In genomic region chr7:124898523-124898922, GRCh38 we compare ENCODE assay signal across 21 cellular contexts. TPM values are rescaled to one million over a fixed set of nuclear protein-coding genes. Genes with fewer than 3 reads are reported as not detected.
DNase-seq lines count a peak whose midpoint lies in the region; FAIRE-seq and TF ChIP-seq lines count a peak whose summit lies in the region.
"Had no signal": no experiment of that assay in that cellular context is flagged by ENCODE, and none has a peak within 500 bp of the region (broad histone marks: within the 10 kb centered on the region; RNA-seq: fewer than 3 reads in every experiment).

No MANE protein-coding gene starts in this region.

- no peak for TF ChIP-seq POLR2A in GM12891 (IDR thresholded peaks at IDR 0.05; ENCODE audit: low read depth, low read length)
- no peak for TF ChIP-seq POLR2A in GM12892 (IDR thresholded peaks at IDR 0.05; ENCODE audit: low read depth, low read length)

- H3K4me3 ChIP-seq in osteoblast (ENCODE audit: insufficient read depth, low read length): no peak overlapping the region

- no peaks in the 10 kb centered on the region for H3K9me3 ChIP-seq in osteoblast (ENCODE audit: low read depth, low read length)
- H3K9me3 ChIP-seq: BE2C had no signal

- peak overlapping the region; percentile 26 for H3K27ac ChIP-seq in osteoblast (ENCODE audit: low read depth, low read length)
- H3K27ac ChIP-seq: RWPE1 had no signal

- H3K79me2 ChIP-seq in osteoblast (ENCODE audit: insufficient read depth, low read length): no peaks in the 10 kb centered on the region

- DNase-seq in GM12891 (ENCODE audit: insufficient read length, low spot score): no peak
- DNase-seq in OCI-M1 (lab: John Stamatoyannopoulos, UW): peak; percentile 9
- DNase-seq in fibroblast of peridontal ligament (ENCODE audit: extremely low read depth): peak; percentile 52
- no peak for DNase-seq in osteoblast (ENCODE audit: insufficient read length, low spot score, missing footprints)
- DNase-seq in pons (ENCODE audit: low spot score): no peak
- no peak for DNase-seq in GM12892 (ENCODE audit: insufficient read length)
- DNase-seq in activated effector memory CD4-positive, alpha-beta T cell treated with anti-CD3 and anti-CD28 coated beads, Interleukin-2, amount 50 U/mL, for 16 hours: no peak
- DNase-seq: BE2C; Calu3; CD8-positive, alpha-beta memory T cell; DMS153; DND-41; NCI-H1092; NCI-H1417 treated with DMSO at 0.1 percent for 48 hours; NCI-H1694 treated with DMSO at 0.1 percent for 48 hours; NCI-H2081; NCI-H2227 treated with DMSO at 0.1 percent for 48 hours; NCI-H510A; NCI-H69; SHP77 had no signal

- no peaks in the 10 kb centered on the region for H3K4me1 ChIP-seq in osteoblast (ENCODE audit: insufficient read depth, low read length)
- H3K4me1 ChIP-seq: BE2C had no signal

- H2AFZ ChIP-seq in osteoblast (ENCODE audit: low read length): no peak overlapping the region

- H3K4me2 ChIP-seq in osteoblast (ENCODE audit: insufficient read depth, low read length): no peak overlapping the region

- no peaks in the 10 kb centered on the region for H3K36me3 ChIP-seq in osteoblast (ENCODE audit: insufficient read depth, low read length)

- FAIRE-seq in GM12891 (lab: Jason Lieb, UNC) (no peak), GM12892 (lab: Jason Lieb, UNC) (no peak)

- no peak for TF ChIP-seq CTCF in osteoblast (IDR thresholded peaks at IDR 0.05; ENCODE audit: extremely low read depth, low read depth, low read length)

- H3K27me3 ChIP-seq in osteoblast (ENCODE audit: insufficient read depth, low read length): no peaks in the 10 kb centered on the region
- H3K27me3 ChIP-seq: BE2C had no signal

- no peaks in the 10 kb centered on the region for H4K20me1 ChIP-seq in osteoblast (ENCODE audit: insufficient read depth, low read length)

TF ChIP-seq in GM12891, 5 proteins besides CTCF, POLR2A, EP300 and RAD21:
- TF ChIP-seq POU2F2 (IDR thresholded peaks at IDR 0.05; ENCODE audit: low read depth, low read length): no peak
- TF ChIP-seq SPI1 (IDR thresholded peaks at IDR 0.05; ENCODE audit: low read depth, low read length): 0 out of 2 replicates have a peak, but pooled peaks have one; percentile 10
- no peak for TF ChIP-seq POLR2AphosphoS5 (IDR thresholded peaks at IDR 0.05; ENCODE audit: low read depth, low read length)
- TF ChIP-seq PAX5 (IDR thresholded peaks at IDR 0.05; ENCODE audit: insufficient read depth, low read length, severe bottlenecking): no peak

RNA-seq across cellular contexts. Expression of gene POT1, which starts 31.1 kb away (rescaled TPM):
- 24.8 TPM for polyA plus RNA-seq in GM12891 (2012; ENCODE audit: low read depth, missing spikeins)
- 23.5 and 30.1 TPM in 2 replicates for total RNA-seq in osteoblast
- polyA plus RNA-seq in GM12892 (2012; ENCODE audit: missing spikeins): 37.1 TPM

Comparison
In these comparisons a context has a peak if more than half of its experiments do, and no peak if none do; other contexts are left out.
1. DNase-seq: peak in OCI-M1 (single experiment) and fibroblast of peridontal ligament (single experiment); none in GM12891 (single experiment), osteoblast (single experiment), pons (single experiment), GM12892 (single experiment) and activated effector memory CD4-positive, alpha-beta T cell treated with anti-CD3 and anti-CD28 coated beads, Interleukin-2, amount 50 U/mL, for 16 hours (single experiment).